In the genomic region with DNA sequence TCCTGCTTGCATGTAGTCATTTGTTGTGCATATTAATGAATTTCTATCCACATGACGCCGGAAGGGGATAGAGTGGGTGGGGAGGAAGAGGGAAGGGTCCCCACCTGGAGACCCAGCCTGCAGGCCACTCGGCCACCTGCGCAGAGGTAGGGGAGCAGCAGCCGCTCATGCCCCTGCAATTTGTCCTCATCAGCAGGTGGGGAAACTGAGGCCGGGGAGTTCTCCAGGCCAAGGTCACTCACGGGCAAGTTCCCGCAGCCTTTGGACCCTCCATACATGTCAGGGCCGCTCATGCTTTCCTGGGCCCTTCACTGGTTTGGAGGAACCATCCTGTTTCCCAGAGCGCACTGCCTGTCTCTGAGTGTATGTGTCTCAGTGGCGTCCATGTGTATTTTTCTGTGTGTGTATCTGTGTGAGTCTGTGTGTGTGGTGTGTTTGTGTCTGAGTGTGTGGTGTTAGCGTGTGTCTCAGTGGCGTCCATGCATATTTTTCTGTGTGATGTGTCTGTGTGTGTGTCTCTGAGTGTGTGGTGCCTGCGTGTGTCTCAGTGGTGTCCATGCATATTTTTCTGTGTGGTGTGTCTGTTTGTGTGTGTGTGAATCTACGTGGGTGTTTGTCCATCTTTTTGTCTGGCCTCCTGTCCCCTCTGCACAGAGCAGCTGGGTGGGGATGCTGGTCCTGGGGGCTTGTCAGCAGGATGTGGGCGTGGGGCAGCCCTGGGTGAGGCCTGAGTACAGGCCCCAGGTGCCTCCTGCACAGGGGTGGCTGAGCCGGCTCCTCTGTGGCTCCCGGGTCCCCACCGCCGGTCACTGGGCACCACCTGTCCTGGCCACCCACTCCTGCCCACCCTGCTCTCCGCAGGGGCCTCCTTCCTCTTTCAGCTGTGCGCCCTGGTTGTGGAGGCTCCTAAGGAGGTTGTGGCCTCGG, we compare ENCODE assay signal across 1 cellular context.
TF ChIP-seq lines count a peak whose summit lies in the region.

No MANE protein-coding gene starts in this region.

TF ChIP-seq in K562, 482 proteins besides CTCF, POLR2A, EP300 and RAD21:
- 0 out of 4 replicates have a peak, but pooled peaks of 1 of the 2 experiments have one; percentile 56 for TF ChIP-seq MCM7 (IDR thresholded peaks at IDR 0.05)
